8 cellular contexts compared by ENCODE assay signal in genomic region chr16:28935924-28936783, GRCh38. TPM values are rescaled to one million over a fixed set of nuclear protein-coding genes. Genes with fewer than 3 reads are reported as not detected.
DNase-seq lines count a peak whose midpoint lies in the region; ATAC-seq and TF ChIP-seq lines count a peak whose summit lies in the region.

No MANE protein-coding gene starts in this region.

- H3F3A ChIP-seq in smooth muscle cell (ENCODE audit: low read depth): no peaks in the 10 kb centered on the region

- H3K4ac ChIP-seq in trophoblast cell (ENCODE audit: low read depth, low read length): no peak overlapping the region

- H3K9ac ChIP-seq in trophoblast cell (ENCODE audit: low read length): no peak overlapping the region
- H3K9ac ChIP-seq in smooth muscle cell (ENCODE audit: low read depth): no peak overlapping the region

- no peaks in the 10 kb centered on the region for H3K79me1 ChIP-seq in trophoblast cell (ENCODE audit: low read length)

- H3K4me1 ChIP-seq in trophoblast cell (ENCODE audit: control insufficient read depth in 1 of 2, insufficient read depth in 2 of 2, low read length in 2 of 2) (peaks cover 3 to 6% of the 10 kb centered on the region in 2 experiments), tibial artery (peaks cover 0 to 5% (median 0%) of the 10 kb centered on the region in 4 donors), smooth muscle cell (ENCODE audit: low read depth) (peaks cover 1% of the 10 kb centered on the region)

- ATAC-seq in GM18861 (IDR thresholded peaks at IDR 0.05; ENCODE audit: unreplicated experiment): peak; percentile 68
- ATAC-seq in HG03108 (IDR thresholded peaks at IDR 0.05; ENCODE audit: unreplicated experiment): peak; percentile 52

- no peak overlapping the region for H4K8ac ChIP-seq in trophoblast cell (ENCODE audit: low read depth, low read length)

- H3K4me2 ChIP-seq in trophoblast cell (ENCODE audit: low read length) (no peak overlapping the region), smooth muscle cell (no peak overlapping the region)

- no peak overlapping the region for H4K91ac ChIP-seq in trophoblast cell (ENCODE audit: low read depth, low read length)

- no peaks in the 10 kb centered on the region for H4K20me1 ChIP-seq in smooth muscle cell (ENCODE audit: low read depth)

- peak overlapping the region; percentile 44 for H2AK5ac ChIP-seq in trophoblast cell (ENCODE audit: low read length)

- H3K36me3 ChIP-seq in trophoblast cell (ENCODE audit: control insufficient read depth in 1 of 2, insufficient read depth in 2 of 2, low read length in 2 of 2) (no peaks in the 10 kb centered on the region), tibial artery (no peaks in the 10 kb centered on the region), smooth muscle cell (ENCODE audit: low read depth) (no peaks in the 10 kb centered on the region)

- H2AFZ ChIP-seq in trophoblast cell (ENCODE audit: insufficient read depth, low read length, poor library complexity) (no peak overlapping the region), smooth muscle cell (ENCODE audit: low read depth) (no peak overlapping the region)

- H3K14ac ChIP-seq in trophoblast cell (ENCODE audit: low read length): no peak overlapping the region

- peak; percentile 66 for DNase-seq in SIG-M5 (lab: John Stamatoyannopoulos, UW)
- peak; percentile 50 for DNase-seq in activated gamma-delta T cell (lab: John Stamatoyannopoulos, UW)
- DNase-seq in globus pallidus (ENCODE audit: low spot score): peak; percentile 53
- peak; percentile 85 to 91 for DNase-seq in trophoblast cell
- peak; percentile 77 to 83 for DNase-seq in tibial artery
- DNase-seq in smooth muscle cell (lab: John Stamatoyannopoulos, UW; ENCODE audit: unreplicated experiment): no peak

- H3K23ac ChIP-seq in trophoblast cell (ENCODE audit: low read length): no peak overlapping the region

- no CpG with 5 or more reads among the region's 36 CpGs for WGBS in trophoblast cell (ENCODE audit: extremely low coverage, insufficient coverage, insufficient read length)
- 65% methylated on average over 36 of the region's 36 CpGs for WGBS in smooth muscle cell (ENCODE audit: low lambda C conversion rate)

- no peak overlapping the region for H3K27ac ChIP-seq in trophoblast cell (ENCODE audit: low read depth, low read length)
- no peak overlapping the region for H3K27ac ChIP-seq in tibial artery
- no peak overlapping the region for H3K27ac ChIP-seq in smooth muscle cell (ENCODE audit: low read depth)

- intact Hi-C loops in tibial artery (cut with DNase I; ENCODE audit: low total_unique reads): no loop called here

- no peak overlapping the region for H2BK12ac ChIP-seq in trophoblast cell (ENCODE audit: low read length)

- H3K4me3 ChIP-seq in trophoblast cell (ENCODE audit: low read depth, low read length): no peak overlapping the region
- H3K4me3 ChIP-seq in tibial artery: no peak overlapping the region
- H3K4me3 ChIP-seq in smooth muscle cell: no peak overlapping the region

- H3K18ac ChIP-seq in trophoblast cell (ENCODE audit: low read length): no peak overlapping the region

- H3K9me3 ChIP-seq in trophoblast cell (ENCODE audit: insufficient read depth, low read depth, low read length): peaks cover 1% of the 10 kb centered on the region
- H3K9me3 ChIP-seq in tibial artery: no peaks in the 10 kb centered on the region
- no peaks in the 10 kb centered on the region for H3K9me3 ChIP-seq in smooth muscle cell (replicated peaks; ENCODE audit: low read depth)

- H2BK5ac ChIP-seq in trophoblast cell (ENCODE audit: low read depth, low read length, poor library complexity): no peak overlapping the region

- TF ChIP-seq CTCF in tibial artery (IDR thresholded peaks at IDR 0.05): no peak
- no peak for TF ChIP-seq CTCF in smooth muscle cell (IDR thresholded peaks at IDR 0.05; ENCODE audit: borderline replicate concordance, insufficient read depth, poor library complexity, severe bottlenecking)

- H3K79me2 ChIP-seq in trophoblast cell (ENCODE audit: control insufficient read depth, insufficient read depth, low read length, poor library complexity): no peaks in the 10 kb centered on the region
- H3K79me2 ChIP-seq in smooth muscle cell (ENCODE audit: low read depth): no peaks in the 10 kb centered on the region

- no peak overlapping the region for H4K12ac ChIP-seq in trophoblast cell (ENCODE audit: low read depth, low read length)

- H3K27me3 ChIP-seq in trophoblast cell (ENCODE audit: insufficient read depth, low read length) (no peaks in the 10 kb centered on the region), tibial artery (peaks cover 0 to 28% of the 10 kb centered on the region in 2 donors), smooth muscle cell (ENCODE audit: low read depth) (no peaks in the 10 kb centered on the region)

- H2BK120ac ChIP-seq in trophoblast cell (ENCODE audit: insufficient read depth, low read length, poor library complexity): no peak overlapping the region

RNA-seq across cellular contexts. Expression of gene CD19, which starts 4.4 kb away (rescaled TPM):
- polyA plus RNA-seq in trophoblast cell (2013): not detected in 2 replicates
- not detected in 2 replicates for total RNA-seq in smooth muscle cell
- polyA plus RNA-seq in smooth muscle cell: not detected in 2 replicates

RNA-seq across cellular contexts. Expression of gene RABEP2, which starts 11.1 kb away (rescaled TPM):
- polyA plus RNA-seq in trophoblast cell (2013): 9.9 and 10.4 TPM in 2 replicates
- total RNA-seq in smooth muscle cell: 9.2 and 16.6 TPM in 2 replicates
- polyA plus RNA-seq in smooth muscle cell: 14.5 and 14.7 TPM in 2 replicates

RNA-seq across cellular contexts. Expression of gene NFATC2IP, which starts 14.6 kb away (rescaled TPM):
- polyA plus RNA-seq in trophoblast cell (2013): 19.5 and 20.3 TPM in 2 replicates
- total RNA-seq in smooth muscle cell: 9.7 and 19.0 TPM in 2 replicates
- polyA plus RNA-seq in smooth muscle cell: 13.1 and 15.2 TPM in 2 replicates

RNA-seq across cellular contexts. Expression of gene SPNS1, which starts 38.4 kb away (rescaled TPM):
- polyA plus RNA-seq in trophoblast cell (2013): 50.2 and 56.5 TPM in 2 replicates
- 28.6 and 29.8 TPM in 2 replicates for total RNA-seq in smooth muscle cell
- polyA plus RNA-seq in smooth muscle cell: 109 and 113 TPM in 2 replicates

RNA-seq across cellular contexts. Expression of gene LAT, which starts 48.7 kb away (rescaled TPM):
- 1.6 and 1.7 TPM in 2 replicates for polyA plus RNA-seq in trophoblast cell (2013)
- total RNA-seq in smooth muscle cell: 2.1 and 8.2 TPM in 2 replicates
- 3.2 and 3.5 TPM in 2 replicates for polyA plus RNA-seq in smooth muscle cell
